Comparison of ENCODE assay signal across 24 cellular contexts in genomic region chr9:93001036-93001435, GRCh38. TPM values are rescaled to one million over a fixed set of nuclear protein-coding genes. Genes with fewer than 3 reads are reported as not detected.
DNase-seq lines count a peak whose midpoint lies in the region; ATAC-seq and TF ChIP-seq lines count a peak whose summit lies in the region.
"Had no signal": no experiment of that assay in that cellular context is flagged by ENCODE, and none has a peak within 500 bp of the region (broad histone marks: within the 10 kb centered on the region; RNA-seq: fewer than 3 reads in every experiment).

No MANE protein-coding gene starts in this region.

- peaks cover 66% of the 10 kb centered on the region for H3K36me3 Mint-ChIP-seq in activated CD4-positive, alpha-beta T cell treated with anti-CD3 and anti-CD28 coated beads, Interleukin-2, amount 10 ng/mL, durations not matched to agents 24 days and 14 days (ENCODE audit: low read depth)
- peaks cover 75% of the 10 kb centered on the region for H3K36me3 Mint-ChIP-seq in T-cell
- peaks cover 69% of the 10 kb centered on the region for H3K36me3 Mint-ChIP-seq in activated naive CD8-positive, alpha-beta T cell treated with anti-CD3 and anti-CD28 coated beads, Interleukin-2, amount 10 ng/mL, durations not matched to agents 7 days and 5 days
- peaks cover 22% of the 10 kb centered on the region for H3K36me3 Mint-ChIP-seq in natural killer cell treated with Interleukin-12 subunit alpha and Interleukin-12 subunit beta and Interleukin-15 and Interleukin-18, amount 100 ng/mL, for 72 hours

- peaks cover 10% of the 10 kb centered on the region for H3K9me3 Mint-ChIP-seq in activated CD4-positive, alpha-beta T cell treated with anti-CD3 and anti-CD28 coated beads, Interleukin-2, amount 10 ng/mL, durations not matched to agents 24 days and 14 days
- H3K9me3 Mint-ChIP-seq in T-cell: peaks cover 0 to 7% (median 3%) of the 10 kb centered on the region in 3 donors
- peaks cover 6% of the 10 kb centered on the region for H3K9me3 Mint-ChIP-seq in activated naive CD8-positive, alpha-beta T cell treated with anti-CD3 and anti-CD28 coated beads, Interleukin-2, amount 10 ng/mL, durations not matched to agents 7 days and 5 days
- H3K9me3 Mint-ChIP-seq in natural killer cell treated with Interleukin-12 subunit alpha and Interleukin-12 subunit beta and Interleukin-15 and Interleukin-18, amount 100 ng/mL, for 72 hours: peaks cover 4% of the 10 kb centered on the region

- CTCF ChIA-PET in T-cell (lab: Charles Lee): interaction anchor here in 1 of 2 donors (0.8 to 1.4 kb wide), 6 partner anchors 9 to 565 kb away, joined by 3 to 5 read pairs (median 4); no protein-coding TSS in a partner anchor

- H3K4me3 Mint-ChIP-seq in activated CD4-positive, alpha-beta T cell treated with anti-CD3 and anti-CD28 coated beads, Interleukin-2, amount 10 ng/mL, durations not matched to agents 24 days and 14 days: peak overlapping the region; percentile 59
- peak overlapping the region; percentile 48 to 62 (median 59) for H3K4me3 Mint-ChIP-seq in T-cell
- H3K4me3 Mint-ChIP-seq in activated naive CD8-positive, alpha-beta T cell treated with anti-CD3 and anti-CD28 coated beads, Interleukin-2, amount 10 ng/mL, durations not matched to agents 7 days and 5 days: peak overlapping the region; percentile 51
- peak overlapping the region; percentile 32 for H3K4me3 Mint-ChIP-seq in natural killer cell treated with Interleukin-12 subunit alpha and Interleukin-12 subunit beta and Interleukin-15 and Interleukin-18, amount 100 ng/mL, for 72 hours
- H3K4me3 Mint-ChIP-seq: WTC11 had no signal

- no peak for TF ChIP-seq POLR2A in right lobe of liver (IDR thresholded peaks at IDR 0.05)

- H3K27ac Mint-ChIP-seq in activated CD4-positive, alpha-beta T cell treated with anti-CD3 and anti-CD28 coated beads, Interleukin-2, amount 10 ng/mL, durations not matched to agents 24 days and 14 days: peak overlapping the region; percentile 35
- H3K27ac Mint-ChIP-seq in T-cell: peak overlapping the region; percentile 86 to 96
- peak overlapping the region; percentile 77 for H3K27ac Mint-ChIP-seq in activated naive CD8-positive, alpha-beta T cell treated with anti-CD3 and anti-CD28 coated beads, Interleukin-2, amount 10 ng/mL, durations not matched to agents 7 days and 5 days
- peak overlapping the region; percentile 54 to 67 for H3K27ac Mint-ChIP-seq in natural killer cell treated with Interleukin-12 subunit alpha and Interleukin-12 subunit beta and Interleukin-15 and Interleukin-18, amount 100 ng/mL, for 72 hours
- H3K27ac Mint-ChIP-seq: WTC11 had no signal

- TF ChIP-seq CTCF in right lobe of liver (IDR thresholded peaks at IDR 0.05) (no peak), WERI-Rb-1 (IDR thresholded peaks at IDR 0.05; ENCODE audit: low read depth, low read length) (no peak)

- ATAC-seq in T-cell (replicated peaks in 1 of 4) (peak; percentile 30 to 63 (median 36)), right lobe of liver (no peak)
- ATAC-seq in activated naive CD8-positive, alpha-beta T cell treated with anti-CD3 and anti-CD28 coated beads, Interleukin-2, amount 10 ng/mL, durations not matched to agents 7 days and 5 days (ENCODE audit: low read depth): no peak
- no peak for ATAC-seq in natural killer cell treated with Interleukin-12 subunit alpha and Interleukin-12 subunit beta and Interleukin-15 and Interleukin-18, amount 100 ng/mL, for 72 hours
- ATAC-seq: mucosa of descending colon, PC-3, WTC11 had no signal

- no peak overlapping the region for H3K4me3 ChIP-seq in right lobe of liver
- H3K4me3 ChIP-seq in WERI-Rb-1 (ENCODE audit: low read depth, low read length): no peak overlapping the region
- H3K4me3 ChIP-seq: adrenal gland, mucosa of descending colon, upper lobe of left lung had no signal

- H3K27ac ChIP-seq in right lobe of liver (no peak overlapping the region), WERI-Rb-1 (no peak overlapping the region)
- H3K27ac ChIP-seq: adrenal gland, upper lobe of left lung had no signal

- H3K27me3 ChIP-seq in right lobe of liver: no peaks in the 10 kb centered on the region
- H3K27me3 ChIP-seq in WERI-Rb-1 (ENCODE audit: insufficient read depth, low read depth, severe bottlenecking): no peaks in the 10 kb centered on the region
- H3K27me3 ChIP-seq: adrenal gland, upper lobe of left lung had no signal

- intact Hi-C loops in activated CD4-positive, alpha-beta T cell treated with anti-CD3 and anti-CD28 coated beads, Interleukin-2, amount 10 ng/mL, durations not matched to agents 24 days and 14 days (cut with micrococcal nuclease): no loop called here
- intact Hi-C loops in right lobe of liver (cut with DNase I): loop anchor here in 1 of 2 donors (10.0 kb wide), 2 partner anchors 94 to 304 kb away; partner anchors contain the start of gene CARD19

- WGBS in right lobe of liver (ENCODE audit: insufficient coverage, low coverage, low lambda C conversion rate, missing lambda C conversion rate): 76% methylated on average over 2 of the region's 2 CpGs

- no peak for DNase-seq in activated CD4-positive, alpha-beta T cell treated with anti-CD3 and anti-CD28 coated beads, Interleukin-2, amount 10 ng/mL, durations not matched to agents 24 days and 14 days
- no peak for DNase-seq in activated CD4-positive, alpha-beta T cell treated with anti-CD3 and anti-CD28 coated beads for 48 hours
- DNase-seq in T-cell: no peak
- DNase-seq in activated naive CD8-positive, alpha-beta T cell treated with anti-CD3 and anti-CD28 coated beads, Interleukin-2, amount 10 ng/mL, durations not matched to agents 7 days and 5 days: no peak
- no peak for DNase-seq in natural killer cell treated with Interleukin-12 subunit alpha and Interleukin-12 subunit beta and Interleukin-15 and Interleukin-18, amount 100 ng/mL, for 72 hours (ENCODE audit: low spot score)
- DNase-seq in NCI-H2196 treated with DMSO at 0.1 percent for 48 hours (lab: John Stamatoyannopoulos, UW; ENCODE audit: unreplicated experiment): no peak
- DNase-seq in right lobe of liver: no peak
- no peak for DNase-seq in WERI-Rb-1
- DNase-seq: adrenal gland, cortex of kidney, Kasumi-1, mucosa of descending colon, NCI-H1048, NCI-H1930, NCI-H226, NCI-H82, PC-3, SIG-M5, small intestine, upper lobe of left lung had no signal

- POLR2A ChIA-PET in T-cell (lab: Charles Lee): interaction anchor here in 1 of 2 donors (0.6 kb wide), 2 partner anchors 74 to 646 kb away, joined by 3 to 4 read pairs; no protein-coding TSS in a partner anchor
- POLR2A ChIA-PET in activated naive CD8-positive, alpha-beta T cell treated with anti-CD3 and anti-CD28 coated beads, Interleukin-2, amount 10 ng/mL, durations not matched to agents 7 days and 5 days (lab: Charles Lee): interaction anchor here (1.0 kb wide), 1 partner anchor 64 kb away, joined by 3 read pairs; no protein-coding TSS in a partner anchor

- H3K4me1 ChIP-seq in right lobe of liver: peaks cover 0 to 5% (median 0%) of the 10 kb centered on the region in 4 donors
- H3K4me1 ChIP-seq: adrenal gland had no signal

- peaks cover 57% of the 10 kb centered on the region for H3K4me1 Mint-ChIP-seq in activated CD4-positive, alpha-beta T cell treated with anti-CD3 and anti-CD28 coated beads, Interleukin-2, amount 10 ng/mL, durations not matched to agents 24 days and 14 days
- peaks cover 78 to 92% (median 87%) of the 10 kb centered on the region in 3 donors for H3K4me1 Mint-ChIP-seq in T-cell
- H3K4me1 Mint-ChIP-seq in activated naive CD8-positive, alpha-beta T cell treated with anti-CD3 and anti-CD28 coated beads, Interleukin-2, amount 10 ng/mL, durations not matched to agents 7 days and 5 days: peaks cover 43% of the 10 kb centered on the region
- peaks cover 53 to 60% of the 10 kb centered on the region in 2 donors for H3K4me1 Mint-ChIP-seq in natural killer cell treated with Interleukin-12 subunit alpha and Interleukin-12 subunit beta and Interleukin-15 and Interleukin-18, amount 100 ng/mL, for 72 hours (ENCODE audit: low read depth in 2 of 2)

- H3K36me3 ChIP-seq in right lobe of liver (no peaks in the 10 kb centered on the region), WERI-Rb-1 (no peaks in the 10 kb centered on the region)
- H3K36me3 ChIP-seq: adrenal gland had no signal

- no peaks in the 10 kb centered on the region for H3K27me3 Mint-ChIP-seq in activated CD4-positive, alpha-beta T cell treated with anti-CD3 and anti-CD28 coated beads, Interleukin-2, amount 10 ng/mL, durations not matched to agents 24 days and 14 days
- H3K27me3 Mint-ChIP-seq in T-cell: no peaks in the 10 kb centered on the region
- H3K27me3 Mint-ChIP-seq in activated naive CD8-positive, alpha-beta T cell treated with anti-CD3 and anti-CD28 coated beads, Interleukin-2, amount 10 ng/mL, durations not matched to agents 7 days and 5 days: no peaks in the 10 kb centered on the region
- no peaks in the 10 kb centered on the region for H3K27me3 Mint-ChIP-seq in natural killer cell treated with Interleukin-12 subunit alpha and Interleukin-12 subunit beta and Interleukin-15 and Interleukin-18, amount 100 ng/mL, for 72 hours

- H3K9me3 ChIP-seq in right lobe of liver (no peaks in the 10 kb centered on the region), WERI-Rb-1 (ENCODE audit: severe bottlenecking) (no peaks in the 10 kb centered on the region)
- H3K9me3 ChIP-seq: adrenal gland, mucosa of descending colon, upper lobe of left lung had no signal

RNA-seq across cellular contexts. Expression of gene FGD3, which starts 53.7 kb away (rescaled TPM):
- total RNA-seq in activated CD4-positive, alpha-beta T cell treated with anti-CD3 and anti-CD28 coated beads, Interleukin-2, amount 10 ng/mL, durations not matched to agents 24 days and 14 days: 39.5 and 39.7 TPM in 2 replicates
- 100 to 1,000 TPM; 188 to 349 (median 293) TPM for total RNA-seq in T-cell
- 100 to 1,000 TPM; 160 to 161 TPM for total RNA-seq in activated naive CD8-positive, alpha-beta T cell treated with anti-CD3 and anti-CD28 coated beads, Interleukin-2, amount 10 ng/mL, durations not matched to agents 7 days and 5 days
- total RNA-seq in natural killer cell treated with Interleukin-12 subunit alpha and Interleukin-12 subunit beta and Interleukin-15 and Interleukin-18, amount 100 ng/mL, for 72 hours: 10 to 100 TPM; 42.0 to 43.3 TPM
- 1 to 10 TPM; 1.7 to 3.1 (median 2.4) TPM for total RNA-seq in right lobe of liver
- total RNA-seq: fibroblast of villous mesenchyme, pulmonary artery endothelial cell had no signal

RNA-seq across cellular contexts. Expression of gene SUSD3, which starts 57.5 kb away (rescaled TPM):
- total RNA-seq in activated CD4-positive, alpha-beta T cell treated with anti-CD3 and anti-CD28 coated beads, Interleukin-2, amount 10 ng/mL, durations not matched to agents 24 days and 14 days: 38.3 and 40.9 TPM in 2 replicates
- total RNA-seq in T-cell: 10 to 100 TPM; 39.6 to 79.2 (median 71.2) TPM
- total RNA-seq in activated naive CD8-positive, alpha-beta T cell treated with anti-CD3 and anti-CD28 coated beads, Interleukin-2, amount 10 ng/mL, durations not matched to agents 7 days and 5 days: 10 to 100 TPM; 68.0 to 70.4 TPM
- total RNA-seq in natural killer cell treated with Interleukin-12 subunit alpha and Interleukin-12 subunit beta and Interleukin-15 and Interleukin-18, amount 100 ng/mL, for 72 hours: 1 to 10 TPM in 1 of 2 donors, under 1 TPM in 1; 0.67 to 3.3 TPM
- total RNA-seq in right lobe of liver: 10 to 100 TPM in 4 of 6 experiments, 1 to 10 TPM in 2; 6.5 to 51.5 (median 31.2) TPM
- total RNA-seq: A172 had no signal

Comparison
In these comparisons a context has a peak if more than half of its experiments do, and no peak if none do; other contexts are left out.
1. H3K27ac Mint-ChIP-seq: peak in every context shown above with its lines; median percentile 91 in T-cell; 77 in activated naive CD8-positive, alpha-beta T cell treated with anti-CD3 and anti-CD28 coated beads, Interleukin-2, amount 10 ng/mL, durations not matched to agents 7 days and 5 days; 60 in natural killer cell treated with Interleukin-12 subunit alpha and Interleukin-12 subunit beta and Interleukin-15 and Interleukin-18, amount 100 ng/mL, for 72 hours; 35 in activated CD4-positive, alpha-beta T cell treated with anti-CD3 and anti-CD28 coated beads, Interleukin-2, amount 10 ng/mL, durations not matched to agents 24 days and 14 days.
2. ATAC-seq: peak in T-cell (4 of 4); none in activated naive CD8-positive, alpha-beta T cell treated with anti-CD3 and anti-CD28 coated beads, Interleukin-2, amount 10 ng/mL, durations not matched to agents 7 days and 5 days (single experiment), natural killer cell treated with Interleukin-12 subunit alpha and Interleukin-12 subunit beta and Interleukin-15 and Interleukin-18, amount 100 ng/mL, for 72 hours (0 of 2) and right lobe of liver (0 of 4).
3. Peak in every context shown above with its lines, with median percentiles within 50 percentile points of each other: H3K4me3 Mint-ChIP-seq.